ENCODE assay signal across 17 cellular contexts in the genomic region with DNA sequence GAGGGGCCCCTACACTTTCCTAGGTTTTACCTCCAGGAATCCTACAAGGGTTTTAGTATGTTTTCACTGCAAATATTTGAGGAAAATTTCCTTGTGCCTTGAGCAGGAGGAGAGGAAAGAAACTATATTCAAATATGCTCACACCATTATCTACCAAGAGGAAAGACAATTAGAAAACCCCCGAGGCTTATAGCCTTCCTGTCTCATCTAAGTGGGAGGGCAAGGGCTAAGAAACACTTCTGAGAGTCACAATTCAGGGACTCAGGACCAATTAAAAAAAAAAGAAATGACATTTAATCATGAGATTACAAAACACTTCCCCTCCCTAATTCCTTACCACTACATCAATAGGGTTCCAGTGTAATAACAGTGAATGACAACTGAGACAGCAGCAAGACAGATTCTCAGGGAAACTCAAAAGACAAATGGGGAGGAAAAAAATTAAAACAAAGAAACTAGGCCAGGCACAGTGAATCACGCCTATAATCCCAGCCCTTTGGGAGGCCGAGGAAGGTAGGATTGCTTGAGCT. TPM values are rescaled to one million over a fixed set of nuclear protein-coding genes. Genes with fewer than 3 reads are reported as not detected.
DNase-seq lines count a peak whose midpoint lies in the region; ATAC-seq, FAIRE-seq and TF ChIP-seq lines count a peak whose summit lies in the region.
"Had no signal": no experiment of that assay in that cellular context is flagged by ENCODE, and none has a peak within 500 bp of the region (broad histone marks: within the 10 kb centered on the region; RNA-seq: fewer than 3 reads in every experiment).

No MANE protein-coding gene starts in this region.

- H3K27me3 Mint-ChIP-seq in activated CD4-positive, alpha-beta T cell treated with anti-CD3 and anti-CD28 coated beads for 36 hours = no peaks in the 10 kb centered on the region
- no peaks in the 10 kb centered on the region for H3K27me3 Mint-ChIP-seq in neural crest cell (ENCODE audit: low read depth)

- no peaks in the 10 kb centered on the region for H3K9me3 Mint-ChIP-seq in activated CD4-positive, alpha-beta T cell treated with anti-CD3 and anti-CD28 coated beads for 36 hours (ENCODE audit: low read depth)
- peaks cover 5% of the 10 kb centered on the region for H3K9me3 Mint-ChIP-seq in neural crest cell

- H3K4me3 Mint-ChIP-seq in activated CD4-positive, alpha-beta T cell treated with anti-CD3 and anti-CD28 coated beads for 36 hours = no peak overlapping the region
- no peak overlapping the region for H3K4me3 Mint-ChIP-seq in neural crest cell
- H3K4me3 Mint-ChIP-seq: nephron had no signal

- no peak overlapping the region for H3K4me2 ChIP-seq in GM12878 (ENCODE audit: control insufficient read depth, insufficient read depth)

- TF ChIP-seq POLR2A in GM12878 (IDR thresholded peaks at IDR 0.05; ENCODE audit: low read depth, low read length) = no peak
- TF ChIP-seq POLR2A in spleen (IDR thresholded peaks at IDR 0.05) = no peak

- H2AFZ ChIP-seq in GM12878 (ENCODE audit: control insufficient read depth, low read depth, low read length) = no peak overlapping the region

- H4K20me1 ChIP-seq in GM12878 (ENCODE audit: control insufficient read depth, insufficient read depth) = no peaks in the 10 kb centered on the region

- H3K4me1 ChIP-seq in GM12878 (ENCODE audit: control insufficient read depth, insufficient read depth, low read length) (no peaks in the 10 kb centered on the region), spleen (peaks cover 3 to 33% (median 15%) of the 10 kb centered on the region in 6 donors)
- H3K4me1 ChIP-seq: ascending aorta had no signal

- ATAC-seq in activated CD4-positive, alpha-beta T cell treated with anti-CD3 and anti-CD28 coated beads for 36 hours = no peak
- ATAC-seq in HG02885 (IDR thresholded peaks at IDR 0.05; ENCODE audit: poor library complexity, unreplicated experiment) (peak; percentile 48), GM12878 (peak; percentile 64)
- ATAC-seq: left lung, sciatic nerve, SK-N-SH treated with all-trans-retinoic acid at 6 μM for 48 hours had no signal

- POLR2A ChIA-PET in activated CD4-positive, alpha-beta T cell treated with anti-CD3 and anti-CD28 coated beads for 36 hours (lab: Charles Lee) = interaction anchor here (0.6 kb wide), 1 partner anchor 483 kb away, joined by 3 read pairs; no protein-coding TSS in a partner anchor
- POLR2A ChIA-PET in GM12878 (lab: Charles Lee) = no interaction called here

- H3K4me1 Mint-ChIP-seq in activated CD4-positive, alpha-beta T cell treated with anti-CD3 and anti-CD28 coated beads for 36 hours = peaks cover 36% of the 10 kb centered on the region
- H3K4me1 Mint-ChIP-seq in neural crest cell = peaks cover 25% of the 10 kb centered on the region

- DNase-seq in activated CD4-positive, alpha-beta T cell treated with anti-CD3 and anti-CD28 coated beads for 36 hours = no peak
- no peak for DNase-seq in activated CD4-positive, alpha-beta T cell treated with anti-CD3 and anti-CD28 coated beads, Interleukin-2, amount 50 U/mL, for 4 hours
- no peak for DNase-seq in GM12878 (ENCODE audit: low read depth, low spot score)
- DNase-seq in neural crest cell (ENCODE audit: low read depth, low spot score) = no peak
- no peak for DNase-seq in spleen
- no peak for DNase-seq in middle frontal gyrus (ENCODE audit: extremely low spot score, low spot score)
- no peak for DNase-seq in AG08395 (ENCODE audit: low spot score)
- DNase-seq: ACHN; GOT3; left lung; stimulated activated CD4-positive, alpha-beta T cell treated with anti-CD3 and anti-CD28 coated beads, Interleukin-4, amount 100 ng/mL, for 4 hours had no signal

- RAD21 ChIA-PET in GM12878 (lab: Charles Lee; ENCODE audit: unreplicated experiment) = no interaction called here

- in situ Hi-C loops in GM12878 (cut with MboI) = no loop called here

- FAIRE-seq in GM12878 (lab: Jason Lieb, UNC) = no peak
- FAIRE-seq: urothelium cell line had no signal

- H3K36me3 ChIP-seq in GM12878 (ENCODE audit: control insufficient read depth in 2 of 2, insufficient read depth in 2 of 2, low read length in 1 of 2) = no peaks in the 10 kb centered on the region
- H3K36me3 ChIP-seq in spleen = no peaks in the 10 kb centered on the region
- H3K36me3 ChIP-seq: ascending aorta, left lung had no signal

- CTCF ChIA-PET in activated CD4-positive, alpha-beta T cell treated with anti-CD3 and anti-CD28 coated beads for 36 hours (lab: Charles Lee) = no interaction called here
- CTCF ChIA-PET in GM12878 (lab: Yijun Ruan, JAX) = no interaction called here

- intact Hi-C loops in activated CD4-positive, alpha-beta T cell treated with anti-CD3 and anti-CD28 coated beads for 36 hours (cut with DNase I, micrococcal nuclease) = no loop called here
- intact Hi-C loops in GM12878 (cut with micrococcal nuclease; ENCODE audit: unreplicated experiment) (no loop called here), spleen (cut with DNase I; ENCODE audit: low total_unique reads) (no loop called here)

- SMC1A ChIA-PET in GM12878 (lab: Charles Lee; ENCODE audit: uncharacterized antibody, unreplicated experiment) = no interaction called here

- H3K27ac ChIP-seq in GM12878 (ENCODE audit: control insufficient read depth, insufficient read depth) (no peak overlapping the region), spleen (peak overlapping the region in 1 of 8 donors; percentile 9)
- H3K27ac ChIP-seq: left lung had no signal

- no peak overlapping the region for H3K4me3 ChIP-seq in GM12878
- H3K4me3 ChIP-seq in spleen = no peak overlapping the region
- H3K4me3 ChIP-seq: ascending aorta, left lung had no signal

- 43% methylated on average over 3 of the region's 3 CpGs for whole genome bisulfite sequencing in GM12878 (ENCODE audit: insufficient coverage, insufficient replicate concordance, low lambda C conversion rate, missing lambda C conversion rate)
- WGBS in spleen, 5 donors = 43 to 63% (median 49%) methylated on average over 3 of the region's 3 CpGs

- TF ChIP-seq EP300 in GM12878 (IDR thresholded peaks at IDR 0.05; ENCODE audit: borderline replicate concordance in 1 of 2, control insufficient read depth in 1 of 2, low read depth in 2 of 2, low read length in 2 of 2) = no peak

- H3K9me3 ChIP-seq in GM12878 (replicated peaks; ENCODE audit: control insufficient read depth, insufficient read depth, low read length) = no peaks in the 10 kb centered on the region; the same call in 2 of the 3 replicates
- peaks cover 0 to 9% (median 0%) of the 10 kb centered on the region in 8 donors for H3K9me3 ChIP-seq in spleen
- H3K9me3 ChIP-seq: ascending aorta, left lung had no signal

- H3K79me2 ChIP-seq in GM12878 (ENCODE audit: control insufficient read depth, insufficient read depth, low read length) = peaks cover 30% of the 10 kb centered on the region

- H3K27me3 ChIP-seq in GM12878 (replicated peaks in 1 of 2; ENCODE audit: control insufficient read depth in 2 of 2, insufficient read depth in 2 of 2, low read length in 1 of 2) (no peaks in the 10 kb centered on the region), spleen (replicated peaks in 1 of 7) (no peaks in the 10 kb centered on the region)
- H3K27me3 ChIP-seq: ascending aorta, left lung had no signal

- H3K9ac ChIP-seq in GM12878 (ENCODE audit: control insufficient read depth, insufficient read depth, low read length) = no peak overlapping the region

- no TSS peak for BruUV-seq in GM12878 (replicated peaks; lab: Mats Ljungman, UMichigan)

- H3K36me3 Mint-ChIP-seq in activated CD4-positive, alpha-beta T cell treated with anti-CD3 and anti-CD28 coated beads for 36 hours (ENCODE audit: low read depth) = peaks cover 13% of the 10 kb centered on the region
- peaks cover 9% of the 10 kb centered on the region for H3K36me3 Mint-ChIP-seq in neural crest cell (ENCODE audit: low read depth)

- no peak for TF ChIP-seq CTCF in GM12878 (IDR thresholded peaks at IDR 0.05 in 2 of 3, conservative IDR thresholded peaks at IDR 0.05 in 1 of 3; ENCODE audit: control insufficient read depth in 2 of 3, extremely low read depth in 1 of 3, insufficient read depth in 1 of 3, low read depth in 3 of 3, low read length in 3 of 3)
- TF ChIP-seq CTCF in neural crest cell (conservative IDR thresholded peaks at IDR 0.05) = no peak
- TF ChIP-seq CTCF in spleen (IDR thresholded peaks at IDR 0.05 in 8 of 11, conservative IDR thresholded peaks at IDR 0.05 in 3 of 11) = no peak

- no peak for TF ChIP-seq RAD21 in GM12878 (IDR thresholded peaks at IDR 0.05; ENCODE audit: insufficient read depth, low read depth, low read length)

- H3K27ac Mint-ChIP-seq in activated CD4-positive, alpha-beta T cell treated with anti-CD3 and anti-CD28 coated beads for 36 hours = peak overlapping the region; percentile 20
- peak overlapping the region; percentile 85 for H3K27ac Mint-ChIP-seq in neural crest cell (ENCODE audit: unreplicated experiment)

TF ChIP-seq in GM12878, 131 proteins besides CTCF, POLR2A, EP300 and RAD21:
- TF ChIP-seq NFIC (IDR thresholded peaks at IDR 0.05; ENCODE audit: low read depth, low read length) (no peak), TARDBP (IDR thresholded peaks at IDR 0.05; ENCODE audit: borderline replicate concordance) (no peak), RFX5 (IDR thresholded peaks at IDR 0.05; ENCODE audit: low read depth, low read length) (no peak)
TF ChIP-seq in GM12878: peak in this region for 0.

RNA-seq across cellular contexts. Expression of a gene that starts 45.6 kb away (rescaled TPM):
- 10 to 100 TPM; 52.1 to 70.6 TPM for total RNA-seq in activated CD4-positive, alpha-beta T cell treated with anti-CD3 and anti-CD28 coated beads for 36 hours
- total RNA-seq in GM12878 (2013; cell fraction: nucleolus; rRNA removed) = 356 and 358 TPM in 2 replicates
- 45.7 and 54.3 TPM in 2 replicates for total RNA-seq in GM12878 (2014; rRNA removed)
- total RNA-seq in GM12878 (2014; rRNA removed; fragmentation: Illumina TruSeq; extraction: Trizol) = 44.6 and 51.8 TPM in 2 replicates
- total RNA-seq in GM12878 (2021) = 49.9 and 51.9 TPM in 2 replicates
- 15.5 TPM for polyA plus RNA-seq in GM12878 (2011; ENCODE audit: low read depth)
- polyA plus RNA-seq in GM12878 (2011; rRNA removed) = 59.4 and 85.8 TPM in 2 replicates
- 23.5 and 28.4 TPM in 2 replicates for polyA plus RNA-seq in GM12878 (2011; cell fraction: cytosol; rRNA removed)
- 98.2 and 111 TPM in 2 replicates for polyA plus RNA-seq in GM12878 (2011; cell fraction: nucleus; rRNA removed)
- polyA plus RNA-seq in GM12878 (2012) = 32.8 and 36.7 TPM in 2 replicates
- 41.8 and 57.0 TPM in 2 replicates for polyA plus RNA-seq in GM12878 (2014; fragmentation: Illumina TruSeq; extraction: Trizol)
- polyA plus RNA-seq in GM12878 (2014; fragmentation: Nextera tagmentation; extraction: Ambion mirVana) = 10 to 100 TPM; 19.4 to 37.9 TPM
- 36.5 and 38.3 TPM in 2 replicates for polyA plus RNA-seq in GM12878 (2014; rRNA removed)
- polyA plus RNA-seq in GM12878 (2016; fragmentation: Nextera tagmentation; extraction: Ambion mirVana) = 10 to 100 TPM; 70.9 to 73.8 TPM
- 60.5 and 69.4 TPM in 2 replicates for polyA minus RNA-seq in GM12878 (2011; rRNA and poly(A)+ RNA removed)
- polyA minus RNA-seq in GM12878 (2011; cell fraction: cytosol; rRNA and poly(A)+ RNA removed) = 18.4 and 23.7 TPM in 2 replicates
- 103 and 158 TPM in 2 replicates for polyA minus RNA-seq in GM12878 (2011; cell fraction: nucleus; rRNA and poly(A)+ RNA removed)
- 110 and 115 TPM in 2 replicates for total RNA-seq in neural crest cell
- 100 to 1,000 TPM in 6 of 7 donors, 10 to 100 TPM in 1; 86.1 to 150 (median 130) TPM for total RNA-seq in spleen
- 10 to 100 TPM in 1 of 3 donors, 1 to 10 TPM in 2; 8.2 to 15.4 (median 9.5) TPM for polyA plus RNA-seq in spleen
